ENCODE assay signal across 1 cellular context in genomic region chr15:31887246-31887645, GRCh38.
TF ChIP-seq lines count a peak whose summit lies in the region.

No MANE protein-coding gene starts in this region.

TF ChIP-seq in H1, 55 proteins besides CTCF, POLR2A, EP300 and RAD21:
- TF ChIP-seq EGR1 (IDR thresholded peaks at IDR 0.05; ENCODE audit: borderline replicate concordance, low read depth, low read length) (no peak), FOSL1 (IDR thresholded peaks at IDR 0.05; ENCODE audit: insufficient read depth, low read depth, low read length) (no peak), TEAD4 (IDR thresholded peaks at IDR 0.05; ENCODE audit: low read depth, low read length) (no peak), ASH2L (IDR thresholded peaks at IDR 0.05; ENCODE audit: low read length) (no peak), POU5F1 (IDR thresholded peaks at IDR 0.05; ENCODE audit: low read depth, low read length) (no peak), SUZ12 (IDR thresholded peaks at IDR 0.05; ENCODE audit: low read length) (no peak), SP4 (IDR thresholded peaks at IDR 0.05; ENCODE audit: low read length) (no peak), JUN (IDR thresholded peaks at IDR 0.05; ENCODE audit: low read depth, low read length) (no peak)
- TF ChIP-seq, protein P1, sequence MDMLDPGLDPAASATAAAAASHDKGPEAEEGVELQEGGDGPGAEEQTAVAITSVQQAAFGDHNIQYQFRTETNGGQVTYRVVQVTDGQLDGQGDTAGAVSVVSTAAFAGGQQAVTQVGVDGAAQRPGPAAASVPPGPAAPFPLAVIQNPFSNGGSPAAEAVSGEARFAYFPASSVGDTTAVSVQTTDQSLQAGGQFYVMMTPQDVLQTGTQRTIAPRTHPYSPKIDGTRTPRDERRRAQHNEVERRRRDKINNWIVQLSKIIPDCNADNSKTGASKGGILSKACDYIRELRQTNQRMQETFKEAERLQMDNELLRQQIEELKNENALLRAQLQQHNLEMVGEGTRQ (IDR thresholded peaks at IDR 0.05; ENCODE audit: low read length) = no peak
